ENCODE assay signal across 9 cellular contexts in the genomic region with DNA sequence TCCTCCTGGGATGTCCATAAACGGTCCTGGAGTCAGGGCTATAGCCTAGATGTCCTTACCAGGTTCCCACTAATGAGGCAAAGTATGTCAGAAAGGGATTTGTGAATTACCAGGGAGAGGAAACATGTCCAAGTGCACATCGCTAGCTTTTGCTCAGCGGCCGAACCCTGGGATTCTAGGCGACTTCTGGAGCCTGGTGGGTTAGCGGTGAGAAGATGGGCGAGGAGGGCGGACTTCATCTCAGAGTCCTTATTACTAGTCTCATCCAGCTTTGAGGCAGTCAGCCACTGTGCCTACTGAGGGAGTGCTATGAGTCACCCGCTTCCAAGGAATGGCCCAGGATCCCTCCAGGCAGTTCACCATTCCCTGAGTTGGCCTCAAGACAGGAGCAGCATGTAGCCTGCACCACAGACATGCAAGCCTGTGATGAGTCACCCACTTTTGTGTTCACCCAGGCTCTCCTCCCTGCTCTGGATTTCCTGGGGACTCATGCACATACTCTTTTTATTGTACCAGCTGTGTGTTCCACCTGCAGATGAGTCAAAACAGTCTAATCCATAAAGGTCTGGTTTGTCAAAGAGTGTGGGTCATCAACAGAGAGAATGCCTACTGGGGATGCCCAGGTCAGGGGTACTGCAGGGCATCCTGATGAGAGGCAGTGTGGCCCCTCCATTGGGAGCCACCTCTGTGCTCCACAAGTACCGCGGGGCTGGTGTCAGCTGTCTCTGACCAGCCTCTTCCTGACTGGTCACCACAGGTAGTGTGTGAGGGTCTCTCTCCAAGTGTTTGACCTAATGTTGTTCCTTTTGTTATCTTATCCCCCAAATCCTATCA. TPM values are rescaled to one million over a fixed set of nuclear protein-coding genes. Genes with fewer than 3 reads are reported as not detected.
DNase-seq lines count a peak whose midpoint lies in the region; ATAC-seq and TF ChIP-seq lines count a peak whose summit lies in the region.
"Had no signal": no experiment of that assay in that cellular context is flagged by ENCODE, and none has a peak within 500 bp of the region (broad histone marks: within the 10 kb centered on the region; RNA-seq: fewer than 3 reads in every experiment).

No MANE protein-coding gene starts in this region.

- H3K27ac ChIP-seq in foreskin keratinocyte, result peak overlapping the region; percentile 69
- H3K27ac ChIP-seq: C4-2B had no signal

- no peak for TF ChIP-seq CTCF in foreskin keratinocyte (conservative IDR thresholded peaks at IDR 0.05)

- H3K27me3 ChIP-seq in foreskin keratinocyte, result no peaks in the 10 kb centered on the region

- DNase-seq in NCI-H2196 (lab: John Stamatoyannopoulos, UW; ENCODE audit: unreplicated experiment) (peak; percentile 15), NCI-H2196 treated with DMSO at 0.1 percent for 48 hours (lab: John Stamatoyannopoulos, UW; ENCODE audit: unreplicated experiment) (no peak), T1000 (lab: John Stamatoyannopoulos, UW) (peak; percentile 94), foreskin keratinocyte (peak; percentile 99 to 100), SHP77 treated with DMSO at 0.1 percent for 48 hours (lab: John Stamatoyannopoulos, UW) (no peak)
- DNase-seq in stimulated activated CD4-positive, alpha-beta T cell treated with anti-CD3 and anti-CD28 coated beads, Interleukin-4, amount 100 ng/mL, for 24 hours, result peak; percentile 44

- H3K4me1 ChIP-seq in foreskin keratinocyte, result peaks cover 32% of the 10 kb centered on the region

- ATAC-seq in foreskin keratinocyte, result peak; percentile 92
- ATAC-seq in GM21723 (IDR thresholded peaks at IDR 0.05; ENCODE audit: unreplicated experiment), result no peak
- ATAC-seq in HG02970 (IDR thresholded peaks at IDR 0.05; ENCODE audit: low FRiP score, unreplicated experiment), result no peak

RNA-seq across cellular contexts. Expression of a gene that starts 20.2 kb away (rescaled TPM):
- 11.7 and 14.7 TPM in 2 replicates for total RNA-seq in foreskin keratinocyte
- 5.6 and 7.1 TPM in 2 replicates for polyA plus RNA-seq in foreskin keratinocyte

Comparison
In these comparisons a context has a peak if more than half of its experiments do, and no peak if none do; other contexts are left out.
1. DNase-seq: peak in NCI-H2196 (single experiment), T1000 (single experiment), foreskin keratinocyte (2 of 2) and stimulated activated CD4-positive, alpha-beta T cell treated with anti-CD3 and anti-CD28 coated beads, Interleukin-4, amount 100 ng/mL, for 24 hours (single experiment); none in NCI-H2196 treated with DMSO at 0.1 percent for 48 hours (single experiment) and SHP77 treated with DMSO at 0.1 percent for 48 hours (single experiment).